In genomic region chr5:541888-542692, GRCh38 we compare ENCODE assay signal across 15 cellular contexts. TPM values are rescaled to one million over a fixed set of nuclear protein-coding genes. Genes with fewer than 3 reads are reported as not detected.
DNase-seq lines count a peak whose midpoint lies in the region; ATAC-seq, FAIRE-seq and TF ChIP-seq lines count a peak whose summit lies in the region.
"Had no signal": no experiment of that assay in that cellular context is flagged by ENCODE, and none has a peak within 500 bp of the region (broad histone marks: within the 10 kb centered on the region; RNA-seq: fewer than 3 reads in every experiment).

No MANE protein-coding gene starts in this region.

- peak overlapping the region in 4 of 11 experiments; percentile 7 to 81 (median 54); a peak in 1 of 22 replicates for H3K27ac ChIP-seq in BLaER1 treated with 17β-estradiol and CSF1 and Interleukin-3, amounts not matched to agents 10 nM and 100 nM
- no peak overlapping the region for H3K27ac ChIP-seq in heart left ventricle
- H3K27ac ChIP-seq: brain microvascular endothelial cell, KMS-11, thyroid gland had no signal

- no peak for TF ChIP-seq POLR2A in heart left ventricle (IDR thresholded peaks at IDR 0.05)

- H3K9me3 ChIP-seq in BLaER1 treated with 17β-estradiol and CSF1 and Interleukin-3, amounts not matched to agents 10 nM and 100 nM (replicated peaks in 1 of 11) = peaks cover 0 to 8% (median 0%) of the 10 kb centered on the region in 11 experiments; a peak in 4 of 22 replicates
- no peaks in the 10 kb centered on the region for H3K9me3 ChIP-seq in heart left ventricle
- H3K9me3 ChIP-seq: thyroid gland had no signal

- 77 to 86% (median 83%) methylated on average over 19 to 23 of the region's 23 CpGs for WGBS in heart left ventricle, 4 donors

- 0 out of 22 replicates have a peak overlapping the region, but pooled peaks of 1 of the 11 experiments have one; percentile 13 for H3K9ac ChIP-seq in BLaER1 treated with 17β-estradiol and CSF1 and Interleukin-3, amounts not matched to agents 10 nM and 100 nM
- H3K9ac ChIP-seq: KMS-11 had no signal

- peak overlapping the region in 10 of 11 experiments; percentile 83 to 95 (median 88); a peak in 18 of 22 replicates for H3K4me2 ChIP-seq in BLaER1 treated with 17β-estradiol and CSF1 and Interleukin-3, amounts not matched to agents 10 nM and 100 nM
- H3K4me2 ChIP-seq: KMS-11 had no signal

- peak; percentile 88 for FAIRE-seq in HTR-8/SVneo (lab: Jason Lieb, UNC)

- ATAC-seq in heart left ventricle = no peak
- no peak for ATAC-seq in GM18861 (IDR thresholded peaks at IDR 0.05; ENCODE audit: unreplicated experiment)
- ATAC-seq in HG02763 (IDR thresholded peaks at IDR 0.05; ENCODE audit: unreplicated experiment) = no peak
- ATAC-seq: natural killer cell treated with Interleukin-12 subunit alpha and Interleukin-12 subunit beta and Interleukin-15 and Interleukin-18, amount 100 ng/mL, for 72 hours had no signal

- H3K36me3 ChIP-seq in BLaER1 treated with 17β-estradiol and CSF1 and Interleukin-3, amounts not matched to agents 10 nM and 100 nM = no peaks in the 10 kb centered on the region
- no peaks in the 10 kb centered on the region for H3K36me3 ChIP-seq in heart left ventricle
- H3K36me3 ChIP-seq: brain microvascular endothelial cell, thyroid gland had no signal

- H3K4me3 ChIP-seq in BLaER1 treated with 17β-estradiol and CSF1 and Interleukin-3, amounts not matched to agents 10 nM and 100 nM = no peak overlapping the region
- no peak overlapping the region for H3K4me3 ChIP-seq in heart left ventricle
- H3K4me3 ChIP-seq: thyroid gland had no signal

- TF ChIP-seq CTCF in heart left ventricle (IDR thresholded peaks at IDR 0.05) = no peak

- peaks cover 23 to 31% (median 29%) of the 10 kb centered on the region in 10 experiments for H3K4me1 ChIP-seq in BLaER1 treated with 17β-estradiol and CSF1 and Interleukin-3, amounts not matched to agents 10 nM and 100 nM
- H3K4me1 ChIP-seq in heart left ventricle = peaks cover 0 to 13% (median 0%) of the 10 kb centered on the region in 12 donors
- H3K4me1 ChIP-seq: thyroid gland had no signal

- H4K20me1 ChIP-seq in BLaER1 treated with 17β-estradiol and CSF1 and Interleukin-3, amounts not matched to agents 10 nM and 100 nM = peaks cover 0 to 89% (median 0%) of the 10 kb centered on the region in 11 experiments; a peak in 9 of 22 replicates

- intact Hi-C loops in heart left ventricle (cut with DNase I) (no loop called here), posterior vena cava (cut with DNase I) (no loop called here)

- DNase-seq in HTR-8/SVneo (ENCODE audit: insufficient read length, low spot score) (no peak), heart left ventricle (peak in 3 of 5 donors; percentile 15 to 36 (median 20)), posterior vena cava (ENCODE audit: low spot score) (peak; percentile 58), medulla oblongata (ENCODE audit: extremely low spot score) (no peak)
- DNase-seq: activated CD4-positive, alpha-beta T cell treated with anti-CD3 and anti-CD28 coated beads for 4 hours; brain microvascular endothelial cell; EL; NCI-H2029; RPMI8226 had no signal

- peaks cover 0 to 91% (median 0%) of the 10 kb centered on the region in 11 experiments; a peak in 10 of 22 replicates for H3K27me3 ChIP-seq in BLaER1 treated with 17β-estradiol and CSF1 and Interleukin-3, amounts not matched to agents 10 nM and 100 nM
- H3K27me3 ChIP-seq in heart left ventricle = peaks cover 9 to 66% (median 37%) of the 10 kb centered on the region in 9 donors
- H3K27me3 ChIP-seq: thyroid gland had no signal

RNA-seq across cellular contexts. Expression of gene SLC9A3, which starts 17.8 kb away (rescaled TPM):
- 1 to 10 TPM in 6 of 9 donors, under 1 TPM in 3; 0.65 to 3.8 (median 1.1) TPM for total RNA-seq in heart left ventricle
- under 1 TPM; 0.50 to 0.82 TPM for polyA plus RNA-seq in heart left ventricle
- total RNA-seq in posterior vena cava = under 1 TPM; 0.69 to 0.71 TPM

Comparison
In these comparisons a context has a peak if more than half of its experiments do, and no peak if none do; other contexts are left out.
1. DNase-seq: peak in heart left ventricle (3 of 5) and posterior vena cava (single experiment); none in HTR-8/SVneo (single experiment) and medulla oblongata (single experiment).